In genomic region chr22:20595461-20595860, GRCh38 we compare ENCODE assay signal across 17 cellular contexts.
A peak's percentile ranks its signal among the peaks of the same experiment; 100 is the strongest.
DNase-seq lines count a peak whose midpoint lies in the region; ATAC-seq, FAIRE-seq and TF ChIP-seq lines count a peak whose summit lies in the region.
"Had no signal": no experiment of that assay in that cellular context is flagged by ENCODE, and none has a peak within 500 bp of the region (broad histone marks: within the 10 kb centered on the region; RNA-seq: fewer than 3 reads in every experiment).

No MANE protein-coding gene starts in this region.

- H2BK15ac ChIP-seq in H1 (ENCODE audit: low read length), result no peak overlapping the region

- H4K20me1 ChIP-seq in H1 (replicated peaks in 1 of 2; ENCODE audit: control insufficient read depth in 1 of 2, insufficient read depth in 2 of 2, low read length in 2 of 2), result no peaks in the 10 kb centered on the region
- H4K20me1 ChIP-seq: BLaER1 had no signal

- H3K4ac ChIP-seq in H1 (replicated peaks; ENCODE audit: insufficient read length, low read depth, low read length), result no peak overlapping the region

- H2AFZ ChIP-seq in H1 (ENCODE audit: low read length), result no peak overlapping the region

- no peak for TF ChIP-seq POLR2A in H1 (IDR thresholded peaks at IDR 0.05; ENCODE audit: control extremely low read depth in 1 of 2, low read depth in 2 of 2, low read length in 2 of 2)
- no peak for TF ChIP-seq POLR2A in GM12891 (IDR thresholded peaks at IDR 0.05; ENCODE audit: low read depth, low read length)

- no peaks in the 10 kb centered on the region for H3K27me3 ChIP-seq in H1 (replicated peaks in 1 of 4; ENCODE audit: control insufficient read depth in 3 of 4, extremely low read depth in 1 of 4, insufficient read depth in 3 of 4, low read length in 3 of 4)
- H3K27me3 ChIP-seq: BLaER1 had no signal

- no peak overlapping the region for H3K18ac ChIP-seq in H1 (ENCODE audit: extremely low read depth, low read length)

- no peaks in the 10 kb centered on the region for H3K79me2 ChIP-seq in H1 (ENCODE audit: control insufficient read depth in 1 of 2, insufficient read depth in 2 of 2, low read length in 2 of 2)

- no peak overlapping the region for H2BK20ac ChIP-seq in H1 (ENCODE audit: low read length)

- CTCF ChIA-PET in H1 (lab: Charles Lee; ENCODE audit: partially characterized antibody), result interaction anchor here (1.0 to 26.7 kb wide), 4 partner anchors 11 to 407 kb away, joined by 3 to 366 read pairs (median 10); partner anchors contain the start of gene THAP7

- ATAC-seq in HG02885 (IDR thresholded peaks at IDR 0.05; ENCODE audit: poor library complexity, unreplicated experiment), result no peak
- ATAC-seq in GM18907 (IDR thresholded peaks at IDR 0.05; ENCODE audit: unreplicated experiment), result no peak

- POLR2A ChIA-PET in H1 (lab: Charles Lee; ENCODE audit: partially characterized antibody), result no interaction called here

- H3K9me3 ChIP-seq in H1 (ENCODE audit: insufficient read depth in 2 of 2, low read depth in 1 of 2, low read length in 1 of 2), result no peaks in the 10 kb centered on the region
- H3K9me3 ChIP-seq: BLaER1 had no signal

- no peaks in the 10 kb centered on the region for H3K23me2 ChIP-seq in H1 (ENCODE audit: low read depth, low read length)

- WGBS in H1 (ENCODE audit: extremely low coverage in 1 of 2, insufficient coverage in 1 of 2, insufficient read length in 1 of 2, insufficient replicate concordance in 2 of 2, low coverage in 1 of 2, low lambda C conversion rate in 2 of 2, missing lambda C conversion rate in 1 of 2), 2 experiments, result 94% methylated on average over 3 of the region's 3 CpGs; no CpG with 5 or more reads in 1 of the 2 experiments

- no peak for TF ChIP-seq CTCF in H1 (IDR thresholded peaks at IDR 0.05; ENCODE audit: control extremely low read depth in 1 of 3, insufficient read depth in 1 of 3, low read depth in 1 of 3, low read length in 3 of 3)

- no peak overlapping the region for H2BK120ac ChIP-seq in H1 (replicated peaks; ENCODE audit: low read depth, low read length)

- no peak overlapping the region for H2BK5ac ChIP-seq in H1 (ENCODE audit: low read depth, low read length)

- H3K4me3 ChIP-seq in H1 (ENCODE audit: extremely low read depth in 1 of 4, insufficient read depth in 2 of 4, low read depth in 3 of 4, low read length in 4 of 4), result no peak overlapping the region
- H3K4me3 ChIP-seq: BLaER1 had no signal

- H2BK12ac ChIP-seq in H1 (ENCODE audit: low read depth, low read length), result 0 out of 2 replicates have a peak overlapping the region, but pooled peaks have one; percentile 17

- no peak overlapping the region for H4K5ac ChIP-seq in H1 (ENCODE audit: insufficient read length, low read depth, low read length)

- no peaks in the 10 kb centered on the region for H3K79me1 ChIP-seq in H1 (ENCODE audit: low read depth, low read length)

- no peak for FAIRE-seq in H1 (lab: Jason Lieb, UNC)
- FAIRE-seq in GM12891 (lab: Jason Lieb, UNC), result no peak
- FAIRE-seq: GM18507 had no signal

- DNase-seq in NCI-H1417 (lab: John Stamatoyannopoulos, UW), result peak in 2 of 3 experiments; percentile 14 to 71
- DNase-seq in NCI-H1417 treated with DMSO at 0.1 percent for 48 hours (lab: John Stamatoyannopoulos, UW), result no peak
- peak; percentile 53 for DNase-seq in NCI-H1105 (lab: John Stamatoyannopoulos, UW)
- peak; percentile 72 for DNase-seq in NCI-H524 treated with DMSO at 0.1 percent for 48 hours (lab: John Stamatoyannopoulos, UW)
- no peak for DNase-seq in H1 (ENCODE audit: low read depth in 1 of 2, low spot score in 2 of 2)
- DNase-seq in GM12891 (ENCODE audit: insufficient read length, low spot score), result no peak
- DNase-seq: 8988T; AML-193; Calu3; CD4-positive, CD25-positive, alpha-beta regulatory T cell; DMS 273 treated with DMSO at 0.1 percent for 48 hours; GOT3; HCEC 1CT had no signal

- H3K4me2 ChIP-seq in H1 (ENCODE audit: insufficient read depth in 1 of 2, low read depth in 2 of 2, low read length in 2 of 2), result no peak overlapping the region

- H3K56ac ChIP-seq in H1 (replicated peaks; ENCODE audit: insufficient read length, low read depth, low read length), result no peak overlapping the region

- no peak overlapping the region for H2AK5ac ChIP-seq in H1 (ENCODE audit: low read depth, low read length)

- H3K27ac ChIP-seq in H1 (ENCODE audit: low read depth, low read length), result no peak overlapping the region
- H3K27ac ChIP-seq: BLaER1 had no signal

- no peak overlapping the region for H4K8ac ChIP-seq in H1 (ENCODE audit: extremely low read depth, insufficient read depth, low read length)

- no peak overlapping the region for H4K91ac ChIP-seq in H1 (replicated peaks; ENCODE audit: insufficient read length, low read length)

- TF ChIP-seq EP300 in H1 (IDR thresholded peaks at IDR 0.05; ENCODE audit: borderline replicate concordance in 1 of 2, low read depth in 2 of 2, low read length in 2 of 2), result no peak

- no peak overlapping the region for H3K23ac ChIP-seq in H1 (ENCODE audit: insufficient read length)

- H3K9ac ChIP-seq in H1 (replicated peaks in 1 of 4; ENCODE audit: extremely low read depth in 1 of 4, low read depth in 3 of 4, low read length in 3 of 4), result no peak overlapping the region
- H3K9ac ChIP-seq: BLaER1 had no signal

- no peak for TF ChIP-seq RAD21 in H1 (IDR thresholded peaks at IDR 0.05 in 1 of 2, conservative IDR thresholded peaks at IDR 0.05 in 1 of 2; ENCODE audit: low read depth in 2 of 2, low read length in 2 of 2)

- no peaks in the 10 kb centered on the region for H3K36me3 ChIP-seq in H1 (ENCODE audit: control insufficient read depth in 2 of 4, insufficient read depth in 4 of 4, low read length in 3 of 4)
- H3K36me3 ChIP-seq: BLaER1 had no signal

- H3K14ac ChIP-seq in H1 (ENCODE audit: insufficient read length), result no peak overlapping the region

- H3K4me1 ChIP-seq in H1 (replicated peaks in 1 of 4; ENCODE audit: control insufficient read depth in 3 of 4, insufficient read depth in 4 of 4, low read length in 3 of 4), result peaks cover 0 to 6% (median 4%) of the 10 kb centered on the region in 4 experiments; a peak in 4 of 7 replicates

TF ChIP-seq in H1, 55 proteins besides CTCF, POLR2A, EP300 and RAD21 (continues in another document):
- TF ChIP-seq KDM4A (IDR thresholded peaks at IDR 0.05; ENCODE audit: low read depth, low read length, severe bottlenecking) (no peak), KDM1A (IDR thresholded peaks at IDR 0.05; ENCODE audit: borderline replicate concordance, low read length) (no peak), SIN3A (conservative IDR thresholded peaks at IDR 0.05 in 1 of 2, IDR thresholded peaks at IDR 0.05 in 1 of 2; ENCODE audit: low read depth in 1 of 2, low read length in 2 of 2) (no peak), MAFK (IDR thresholded peaks at IDR 0.05; ENCODE audit: low read depth, low read length) (no peak), GABPA (IDR thresholded peaks at IDR 0.05; ENCODE audit: borderline replicate concordance, insufficient read depth, low read length) (no peak), CEBPB (IDR thresholded peaks at IDR 0.05; ENCODE audit: low read depth, low read length) (no peak), TAF1 (IDR thresholded peaks at IDR 0.05; ENCODE audit: low read depth, low read length) (no peak), JUN (IDR thresholded peaks at IDR 0.05; ENCODE audit: low read depth, low read length) (no peak), GTF2F1 (IDR thresholded peaks at IDR 0.05; ENCODE audit: borderline replicate concordance, low read depth, low read length) (no peak), TBP (IDR thresholded peaks at IDR 0.05; ENCODE audit: low read depth, low read length) (no peak), POLR2AphosphoS5 (IDR thresholded peaks at IDR 0.05; ENCODE audit: low read depth, low read length) (no peak), CTBP2 (IDR thresholded peaks at IDR 0.05; ENCODE audit: borderline replicate concordance, insufficient read depth, insufficient read length, low read length) (no peak)
- TF ChIP-seq, protein P1, sequence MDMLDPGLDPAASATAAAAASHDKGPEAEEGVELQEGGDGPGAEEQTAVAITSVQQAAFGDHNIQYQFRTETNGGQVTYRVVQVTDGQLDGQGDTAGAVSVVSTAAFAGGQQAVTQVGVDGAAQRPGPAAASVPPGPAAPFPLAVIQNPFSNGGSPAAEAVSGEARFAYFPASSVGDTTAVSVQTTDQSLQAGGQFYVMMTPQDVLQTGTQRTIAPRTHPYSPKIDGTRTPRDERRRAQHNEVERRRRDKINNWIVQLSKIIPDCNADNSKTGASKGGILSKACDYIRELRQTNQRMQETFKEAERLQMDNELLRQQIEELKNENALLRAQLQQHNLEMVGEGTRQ (IDR thresholded peaks at IDR 0.05; ENCODE audit: low read length), result no peak

TF ChIP-seq in GM12891, 5 proteins besides CTCF, POLR2A, EP300 and RAD21:
- TF ChIP-seq POLR2AphosphoS5 (IDR thresholded peaks at IDR 0.05; ENCODE audit: low read depth, low read length) (no peak), SPI1 (IDR thresholded peaks at IDR 0.05; ENCODE audit: low read depth, low read length) (no peak), PAX5 (IDR thresholded peaks at IDR 0.05; ENCODE audit: insufficient read depth, low read length, severe bottlenecking) (no peak), TAF1 (IDR thresholded peaks at IDR 0.05; ENCODE audit: low read depth, low read length) (no peak)

Comparison
In these comparisons a context has a peak if more than half of its experiments do, and no peak if none do; other contexts are left out.
1. DNase-seq: peak in NCI-H1417 (2 of 3), NCI-H1105 (single experiment) and NCI-H524 treated with DMSO at 0.1 percent for 48 hours (single experiment); none in NCI-H1417 treated with DMSO at 0.1 percent for 48 hours (single experiment), H1 (0 of 2) and GM12891 (single experiment).